In genomic region chr9:135989722-135990467, GRCh38 we compare ENCODE assay signal across 8 cellular contexts. TPM values are rescaled to one million over a fixed set of nuclear protein-coding genes. Genes with fewer than 3 reads are reported as not detected.
DNase-seq lines count a peak whose midpoint lies in the region; ATAC-seq and TF ChIP-seq lines count a peak whose summit lies in the region.

No MANE protein-coding gene starts in this region.

- peak; percentile 5 to 83 (median 73) for DNase-seq in NCI-H1417 (lab: John Stamatoyannopoulos, UW)
- no peak for DNase-seq in NCI-H1417 treated with DMSO at 0.1 percent for 48 hours (lab: John Stamatoyannopoulos, UW)
- no peak for DNase-seq in Panc1 (ENCODE audit: low read depth, low spot score)
- DNase-seq in cerebellum (ENCODE audit: low spot score), result peak; percentile 88
- peak; percentile 39 for DNase-seq in stimulated activated CD8-positive, alpha-beta memory T cell treated with anti-CD3 and anti-CD28 coated beads, Interleukin-4, amount 100 ng/mL, for 48 hours
- no peak for DNase-seq in dermis blood vessel endothelial cell
- DNase-seq in NCI-H748 (lab: John Stamatoyannopoulos, UW; ENCODE audit: unreplicated experiment), result no peak

- H3K4me1 ChIP-seq in Panc1 (ENCODE audit: control insufficient read depth, insufficient read depth, low read length), result peaks cover 17% of the 10 kb centered on the region

- no TSS peak for BruUV-seq in Panc1 (replicated peaks; lab: Mats Ljungman, UMichigan)

- in situ Hi-C loops in Panc1 (cut with HindIII; ENCODE audit: low pct_unique_long_range_greater_than_20kb, low sequenced_read_pairs), result no loop called here

- no peaks in the 10 kb centered on the region for H3K27me3 ChIP-seq in Panc1 (ENCODE audit: control insufficient read depth, insufficient read depth, low read length)

- H3K9me3 ChIP-seq in Panc1 (ENCODE audit: control insufficient read depth, insufficient read depth, low read depth, low read length), result no peaks in the 10 kb centered on the region

- intact Hi-C loops in Panc1 (cut with micrococcal nuclease; ENCODE audit: unreplicated experiment), result no loop called here

- no peak overlapping the region for H3K27ac ChIP-seq in Panc1 (ENCODE audit: low read length)

- H3K36me3 ChIP-seq in Panc1 (ENCODE audit: control insufficient read depth, insufficient read depth, low read length), result no peaks in the 10 kb centered on the region

- POLR2A ChIA-PET in Panc1 (lab: Charles Lee), result no interaction called here

- ATAC-seq in Panc1 (peak; percentile 34), HG03520 (IDR thresholded peaks at IDR 0.05; ENCODE audit: unreplicated experiment) (no peak)

- CTCF ChIA-PET in Panc1 (lab: Charles Lee), result interaction anchor here (1.1 kb wide), 1 partner anchor 23 kb away, joined by 3 read pairs; no protein-coding TSS in a partner anchor

- TF ChIP-seq CTCF in Panc1 (IDR thresholded peaks at IDR 0.05), result no peak

- peak overlapping the region in 1 of 2 experiments; percentile 19; a peak in 1 of 4 replicates for H3K4me3 ChIP-seq in Panc1 (ENCODE audit: low read depth in 2 of 2, low read length in 2 of 2)

RNA-seq across cellular contexts. Expression of gene UBAC1, which starts 28.7 kb away (rescaled TPM):
- total RNA-seq in Panc1 (2021; ENCODE audit: unreplicated experiment) (38.0 TPM), cerebellum (21.1 TPM), dermis blood vessel endothelial cell (35.9 and 36.2 TPM in 2 replicates)
- 36.0 TPM for polyA plus RNA-seq in Panc1 (2012; ENCODE audit: insufficient read length)

Comparison
In these comparisons a context has a peak if more than half of its experiments do, and no peak if none do; other contexts are left out.
1. DNase-seq: peak in NCI-H1417 (3 of 3), cerebellum (single experiment) and stimulated activated CD8-positive, alpha-beta memory T cell treated with anti-CD3 and anti-CD28 coated beads, Interleukin-4, amount 100 ng/mL, for 48 hours (single experiment); none in NCI-H1417 treated with DMSO at 0.1 percent for 48 hours (single experiment), Panc1 (single experiment), dermis blood vessel endothelial cell (single experiment) and NCI-H748 (single experiment).